12 cellular contexts compared by ENCODE assay signal in the genomic region with DNA sequence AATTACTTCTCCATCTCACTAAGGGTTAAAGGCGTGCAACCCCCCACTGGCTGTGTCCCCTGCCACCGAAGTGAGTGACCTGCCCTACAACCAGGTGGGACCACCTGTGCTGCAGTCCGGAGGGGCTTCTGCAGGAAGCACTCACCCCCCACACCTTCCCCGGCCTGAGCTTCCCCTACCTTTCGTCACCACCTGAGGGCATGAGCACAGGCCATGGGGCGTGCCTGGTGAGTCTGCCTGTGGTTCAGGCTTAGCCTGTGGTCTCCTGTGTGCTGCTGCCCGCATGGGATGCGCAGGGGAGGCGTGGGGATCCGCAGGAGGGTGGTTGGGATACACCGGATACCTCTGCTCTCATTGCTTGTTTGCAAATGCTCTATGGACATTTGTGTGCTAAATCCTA. TPM values are rescaled to one million over a fixed set of nuclear protein-coding genes. Genes with fewer than 3 reads are reported as not detected.
DNase-seq lines count a peak whose midpoint lies in the region; ATAC-seq and TF ChIP-seq lines count a peak whose summit lies in the region.
"Had no signal": no experiment of that assay in that cellular context is flagged by ENCODE, and none has a peak within 500 bp of the region (broad histone marks: within the 10 kb centered on the region; RNA-seq: fewer than 3 reads in every experiment).

No MANE protein-coding gene starts in this region.

- no peak for TF ChIP-seq CTCF in coronary artery (IDR thresholded peaks at IDR 0.05)
- no peak for TF ChIP-seq CTCF in mucosa of descending colon (IDR thresholded peaks at IDR 0.05)
- no peak for TF ChIP-seq CTCF in tibial artery (IDR thresholded peaks at IDR 0.05)

- no peaks in the 10 kb centered on the region for H3K9me3 ChIP-seq in mucosa of descending colon
- H3K9me3 ChIP-seq in tibial artery: no peaks in the 10 kb centered on the region

- intact Hi-C loops in mucosa of descending colon (cut with DNase I, micrococcal nuclease): no loop called here
- intact Hi-C loops in tibial artery (cut with DNase I; ENCODE audit: low total_unique reads): no loop called here

- peaks cover 9% of the 10 kb centered on the region for H3K36me3 Mint-ChIP-seq in activated naive CD4-positive, alpha-beta T cell treated with anti-CD3 and anti-CD28 coated beads, Interleukin-2, amount 50 U/mL, for 24 hours

- H3K27ac ChIP-seq in coronary artery (peak overlapping the region; percentile 57 to 67), tibial artery (peak overlapping the region; percentile 73 to 74)

- DNase-seq in activated naive CD4-positive, alpha-beta T cell (lab: John Stamatoyannopoulos, UW): no peak
- peak; percentile 70 for DNase-seq in coronary artery (ENCODE audit: low spot score)
- DNase-seq in mucosa of descending colon: no peak
- DNase-seq in tibial artery: peak; percentile 21 to 61
- DNase-seq in NCI-H2227 treated with DMSO at 0.1 percent for 48 hours (lab: John Stamatoyannopoulos, UW): no peak
- DNase-seq in 8988T: no peak
- DNase-seq: EL; stimulated activated CD4-positive, alpha-beta T cell treated with anti-CD3 and anti-CD28 coated beads, Interleukin-12 subunit alpha, Interleukin-12 subunit beta, amount 100 ng/mL, for 4 hours; T-helper 9 cell had no signal

- peak overlapping the region; percentile 23 for H3K27ac Mint-ChIP-seq in activated naive CD4-positive, alpha-beta T cell treated with anti-CD3 and anti-CD28 coated beads, Interleukin-2, amount 50 U/mL, for 24 hours

- no peak overlapping the region for H3K4me3 Mint-ChIP-seq in activated naive CD4-positive, alpha-beta T cell treated with anti-CD3 and anti-CD28 coated beads, Interleukin-2, amount 50 U/mL, for 24 hours

- H3K36me3 ChIP-seq in mucosa of descending colon (ENCODE audit: low read depth) (no peaks in the 10 kb centered on the region), tibial artery (peaks cover 36 to 47% (median 37%) of the 10 kb centered on the region in 3 donors)

- no peaks in the 10 kb centered on the region for H3K27me3 ChIP-seq in tibial artery

- H3K9me3 Mint-ChIP-seq in activated naive CD4-positive, alpha-beta T cell treated with anti-CD3 and anti-CD28 coated beads, Interleukin-2, amount 50 U/mL, for 24 hours: no peaks in the 10 kb centered on the region

- H3K4me3 ChIP-seq in coronary artery: peak overlapping the region; percentile 61
- H3K4me3 ChIP-seq in mucosa of descending colon: no peak overlapping the region
- no peak overlapping the region for H3K4me3 ChIP-seq in tibial artery

- ATAC-seq in mucosa of descending colon: peak; percentile 12
- no peak for ATAC-seq in esophagus mucosa
- ATAC-seq: Panc1 had no signal

- peaks cover 28% of the 10 kb centered on the region for H3K4me1 Mint-ChIP-seq in activated naive CD4-positive, alpha-beta T cell treated with anti-CD3 and anti-CD28 coated beads, Interleukin-2, amount 50 U/mL, for 24 hours

- no peaks in the 10 kb centered on the region for H3K27me3 Mint-ChIP-seq in activated naive CD4-positive, alpha-beta T cell treated with anti-CD3 and anti-CD28 coated beads, Interleukin-2, amount 50 U/mL, for 24 hours

- H3K4me1 ChIP-seq in mucosa of descending colon (ENCODE audit: low read depth) (no peaks in the 10 kb centered on the region), tibial artery (peaks cover 0 to 39% (median 31%) of the 10 kb centered on the region in 4 donors)

RNA-seq across cellular contexts. Expression of a gene that starts 46.0 kb away (rescaled TPM):
- 1 to 10 TPM; 7.4 to 8.8 (median 7.7) TPM for total RNA-seq in mucosa of descending colon
- 4.8 TPM for total RNA-seq in esophagus mucosa

Comparison
In these comparisons a context has a peak if more than half of its experiments do, and no peak if none do; other contexts are left out.
1. DNase-seq: peak in coronary artery (single experiment) and tibial artery (2 of 2); none in activated naive CD4-positive, alpha-beta T cell (0 of 4), mucosa of descending colon (0 of 3), NCI-H2227 treated with DMSO at 0.1 percent for 48 hours (single experiment) and 8988T (single experiment).